ENCODE assay signal across 8 cellular contexts in the genomic region with DNA sequence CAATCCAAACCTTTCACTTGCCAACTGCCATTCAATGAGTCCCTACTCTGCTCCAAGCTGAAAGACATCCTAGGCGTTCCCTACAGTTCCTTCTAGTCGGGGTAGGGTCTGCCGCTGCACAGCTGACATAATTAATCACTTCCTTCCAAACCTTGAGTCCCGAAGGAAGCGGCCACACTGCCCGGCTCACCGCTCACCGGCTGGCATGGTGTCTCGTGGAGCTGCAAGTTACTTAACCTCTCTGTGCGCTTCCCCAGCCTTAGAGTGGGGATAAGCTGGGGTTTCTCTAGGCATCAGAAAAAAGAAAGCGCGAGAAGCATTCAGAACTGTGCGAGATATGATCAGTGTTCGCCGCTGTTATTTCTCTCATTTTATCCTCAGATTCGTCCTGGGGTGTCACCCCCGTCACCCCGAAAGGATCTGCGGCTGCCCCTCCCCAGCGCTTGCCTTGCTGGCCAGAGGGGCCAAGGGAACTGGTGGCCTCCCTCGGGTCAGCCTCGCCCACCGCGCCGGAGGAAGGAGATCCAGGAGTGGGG. TPM values are rescaled to one million over a fixed set of nuclear protein-coding genes. Genes with fewer than 3 reads are reported as not detected.
DNase-seq lines count a peak whose midpoint lies in the region; ATAC-seq and TF ChIP-seq lines count a peak whose summit lies in the region.

No MANE protein-coding gene starts in this region.

- H3K4me3 Mint-ChIP-seq in activated naive CD8-positive, alpha-beta T cell treated with anti-CD3 and anti-CD28 coated beads, Interleukin-2, amount 50 U/mL, for 24 hours, result peak overlapping the region; percentile 94

- peaks cover 3% of the 10 kb centered on the region for H3K36me3 ChIP-seq in MG63
- peaks cover 0 to 4% (median 2%) of the 10 kb centered on the region in 4 donors for H3K36me3 ChIP-seq in sigmoid colon

- intact Hi-C loops in left ventricle myocardium superior (cut with micrococcal nuclease), result no loop called here
- intact Hi-C loops in sigmoid colon (cut with DNase I), result loop anchor here (2.0 to 10.0 kb wide), 2 partner anchors 116 to 410 kb away; a partner anchor contains a TSS

- no peaks in the 10 kb centered on the region for H3K9me3 Mint-ChIP-seq in activated naive CD8-positive, alpha-beta T cell treated with anti-CD3 and anti-CD28 coated beads, Interleukin-2, amount 50 U/mL, for 24 hours

- TF ChIP-seq CTCF in sigmoid colon (IDR thresholded peaks at IDR 0.05), result no peak

- H3K36me3 Mint-ChIP-seq in activated naive CD8-positive, alpha-beta T cell treated with anti-CD3 and anti-CD28 coated beads, Interleukin-2, amount 50 U/mL, for 24 hours (ENCODE audit: low read depth), result peaks cover 16% of the 10 kb centered on the region

- H3K4me1 Mint-ChIP-seq in activated naive CD8-positive, alpha-beta T cell treated with anti-CD3 and anti-CD28 coated beads, Interleukin-2, amount 50 U/mL, for 24 hours, result peaks cover 22% of the 10 kb centered on the region

- ATAC-seq in GM21825 (IDR thresholded peaks at IDR 0.05; ENCODE audit: unreplicated experiment) (peak; percentile 26), left ventricle myocardium superior (peak; percentile 44)
- ATAC-seq in activated naive CD8-positive, alpha-beta T cell treated with anti-CD3 and anti-CD28 coated beads, Interleukin-2, amount 50 U/mL, for 24 hours, result no peak

- no peak for TF ChIP-seq EP300 in sigmoid colon (IDR thresholded peaks at IDR 0.05)

- no peaks in the 10 kb centered on the region for H3K27me3 Mint-ChIP-seq in activated naive CD8-positive, alpha-beta T cell treated with anti-CD3 and anti-CD28 coated beads, Interleukin-2, amount 50 U/mL, for 24 hours

- H3K27ac ChIP-seq in sigmoid colon, result peak overlapping the region; percentile 80 to 86 (median 84)

- DNase-seq in DMS79 treated with DMSO at 0.1 percent for 48 hours (lab: John Stamatoyannopoulos, UW) (peak; percentile 7), DMS79 (lab: John Stamatoyannopoulos, UW) (no peak), MG63 (peak; percentile 8), left ventricle myocardium superior (no peak), sigmoid colon (no peak), NCI-H2196 treated with DMSO at 0.1 percent for 48 hours (lab: John Stamatoyannopoulos, UW; ENCODE audit: unreplicated experiment) (no peak)
- peak; percentile 23 for DNase-seq in activated naive CD8-positive, alpha-beta T cell treated with anti-CD3 and anti-CD28 coated beads, Interleukin-2, amount 50 U/mL, for 24 hours

- no peaks in the 10 kb centered on the region for H3K27me3 ChIP-seq in MG63
- H3K27me3 ChIP-seq in sigmoid colon, result no peaks in the 10 kb centered on the region

- H3K4me3 ChIP-seq in MG63 (peak overlapping the region; percentile 79), sigmoid colon (peak overlapping the region; percentile 64 to 76 (median 69))

- TF ChIP-seq POLR2A in sigmoid colon (IDR thresholded peaks at IDR 0.05), result no peak

- WGBS in sigmoid colon, 2 donors, result 0 to 1% methylated on average over 25 of the region's 25 CpGs

- no peaks in the 10 kb centered on the region for H3K9me3 ChIP-seq in MG63
- H3K9me3 ChIP-seq in sigmoid colon, result no peaks in the 10 kb centered on the region

- peaks cover 0 to 23% (median 16%) of the 10 kb centered on the region in 4 donors for H3K4me1 ChIP-seq in sigmoid colon

- peak overlapping the region; percentile 78 for H3K27ac Mint-ChIP-seq in activated naive CD8-positive, alpha-beta T cell treated with anti-CD3 and anti-CD28 coated beads, Interleukin-2, amount 50 U/mL, for 24 hours

RNA-seq across cellular contexts. Expression of a gene that starts 0.7 kb away (rescaled TPM):
- total RNA-seq in MG63 (2014; rRNA removed; shearing (Covaris generic); ENCODE audit: low replicate concordance), result 8.2 and 27.7 TPM in 2 replicates
- total RNA-seq in left ventricle myocardium superior (153 TPM), sigmoid colon (10 to 100 TPM; 25.8 to 44.5 (median 33.1) TPM)
- polyA plus RNA-seq in sigmoid colon, result 10 to 100 TPM; 45.0 to 86.1 (median 73.8) TPM

RNA-seq across cellular contexts. Expression of a gene that starts 34.6 kb away (rescaled TPM):
- total RNA-seq in MG63 (2014; rRNA removed; shearing (Covaris generic); ENCODE audit: low replicate concordance), result 10.4 and 13.3 TPM in 2 replicates
- total RNA-seq in left ventricle myocardium superior (17.8 TPM), sigmoid colon (10 to 100 TPM; 29.1 to 41.3 (median 38.0) TPM)
- polyA plus RNA-seq in sigmoid colon, result 10 to 100 TPM in 1 of 3 donors, 1 to 10 TPM in 2; 7.2 to 10.5 (median 7.2) TPM

Comparison
In these comparisons a context has a peak if more than half of its experiments do, and no peak if none do; other contexts are left out.
1. DNase-seq: peak in DMS79 treated with DMSO at 0.1 percent for 48 hours (single experiment), MG63 (single experiment) and activated naive CD8-positive, alpha-beta T cell treated with anti-CD3 and anti-CD28 coated beads, Interleukin-2, amount 50 U/mL, for 24 hours (single experiment); none in DMS79 (single experiment), left ventricle myocardium superior (single experiment), sigmoid colon (single experiment) and NCI-H2196 treated with DMSO at 0.1 percent for 48 hours (single experiment).